Comparison of ENCODE assay signal across 27 cellular contexts in genomic region chr5:32088214-32088613, GRCh38.
"Had no signal": no experiment of that assay in that cellular context is flagged by ENCODE, and none has a peak within 500 bp of the region (broad histone marks: within the 10 kb centered on the region; RNA-seq: fewer than 3 reads in every experiment).

No MANE protein-coding gene starts in this region.

- H2AFZ ChIP-seq: hepatocyte, parathyroid adenoma had no signal

- DNase-seq: cortex of kidney; dorsolateral prefrontal cortex; effector CD8-positive, alpha-beta T cell; esophagus squamous epithelium; kidney; left cardiac atrium; left ventricle myocardium inferior; lower lobe of right lung; midbrain; retina; sigmoid colon; stimulated activated CD4-positive, alpha-beta T cell treated with anti-CD3 and anti-CD28 coated beads, Interleukin-2, amount 100 ng/mL, for 24 hours; stimulated activated CD4-positive, alpha-beta T cell treated with anti-CD3 and anti-CD28 coated beads, Interleukin-4, amount 100 ng/mL, for 4 hours; stimulated activated naive B cell treated with anti-CD40 and anti-IgM and Interleukin-4, amounts not matched to agents 10 μg/mL and 1 μg/mL and 100 μg/mL, for 72 hours; stimulated activated naive CD8-positive, alpha-beta T cell treated with anti-CD3 and anti-CD28 coated beads, Interleukin-15, amount 100 ng/mL, for 72 hours; testis had no signal

- FAIRE-seq: endometrium, kidney had no signal

- H3K36me3 ChIP-seq: prostate gland, vagina had no signal

- H3K4me1 ChIP-seq: lower lobe of right lung, parathyroid adenoma, prostate gland, upper lobe of right lung, vagina had no signal

- H3K27me3 ChIP-seq: dorsolateral prefrontal cortex, esophagus squamous epithelium, gastroesophageal sphincter, hepatocyte, sigmoid colon, testis, tibial nerve, upper lobe of right lung, vagina had no signal

- H3K9me3 ChIP-seq: esophagus squamous epithelium, gastroesophageal sphincter, left ventricle myocardium inferior, lower lobe of right lung, prostate gland, sigmoid colon, testis, tibial nerve, upper lobe of right lung, vagina had no signal

- ATAC-seq: gastroesophageal sphincter; left cardiac atrium; lower lobe of right lung; natural killer cell treated with Interleukin-12 subunit alpha and Interleukin-12 subunit beta and Interleukin-15 and Interleukin-18, amount 100 ng/mL, for 72 hours; stimulated activated naive B cell treated with anti-CD40 and anti-IgM and Interleukin-4, amounts not matched to agents 10 μg/mL and 1 μg/mL and 100 μg/mL, for 72 hours; stimulated activated naive CD8-positive, alpha-beta T cell treated with anti-CD3 and anti-CD28 coated beads, Interleukin-15, amount 100 ng/mL, for 72 hours; upper lobe of right lung had no signal

- H3K4me3 ChIP-seq: dorsolateral prefrontal cortex, esophagus squamous epithelium, gastroesophageal sphincter, hepatocyte, left ventricle myocardium inferior, lower lobe of right lung, prostate gland, sigmoid colon, skin epidermis, testis, tibial nerve, upper lobe of right lung, vagina had no signal

- H3K79me2 ChIP-seq: hepatocyte, parathyroid adenoma had no signal

- H3K4me2 ChIP-seq: hepatocyte had no signal

- H3K27ac ChIP-seq: dorsolateral prefrontal cortex, epithelial cell of prostate, esophagus squamous epithelium, gastroesophageal sphincter, hepatocyte, left ventricle myocardium inferior, lower lobe of right lung, parathyroid adenoma, prostate gland, sigmoid colon, skin epidermis, testis, tibial nerve, upper lobe of right lung, vagina had no signal

- H3K9ac ChIP-seq: parathyroid adenoma had no signal
